8 cellular contexts compared by ENCODE assay signal in genomic region chr1:45802343-45803298, GRCh38. TPM values are rescaled to one million over a fixed set of nuclear protein-coding genes. Genes with fewer than 3 reads are reported as not detected.
A peak's percentile ranks its signal among the peaks of the same experiment; 100 is the strongest.
DNase-seq lines count a peak whose midpoint lies in the region; ATAC-seq and TF ChIP-seq lines count a peak whose summit lies in the region.

No MANE protein-coding gene starts in this region.

- H3K27me3 Mint-ChIP-seq in activated CD4-positive, alpha-beta memory T cell treated with anti-CD3 and anti-CD28 coated beads, Interleukin-2, amount 10 ng/mL, durations not matched to agents 7 days and 5 days, result no peaks in the 10 kb centered on the region
- peaks cover 0 to 5% (median 0%) of the 10 kb centered on the region in 3 donors for H3K27me3 Mint-ChIP-seq in naive B cell

- peak overlapping the region; percentile 79 for H3K4me3 Mint-ChIP-seq in activated CD4-positive, alpha-beta memory T cell treated with anti-CD3 and anti-CD28 coated beads, Interleukin-2, amount 10 ng/mL, durations not matched to agents 7 days and 5 days
- H3K4me3 Mint-ChIP-seq in naive B cell, result peak overlapping the region; percentile 81 to 94 (median 90)

- peak overlapping the region; percentile 47 for H3K4me3 ChIP-seq in H7 (ENCODE audit: insufficient read depth, low read depth, low read length)
- H3K4me3 ChIP-seq in fibroblast of the aortic adventitia (ENCODE audit: low read depth, low read length), result peak overlapping the region; percentile 73
- peak overlapping the region; percentile 39 to 75 for H3K4me3 ChIP-seq in aorta (ENCODE audit: low read length in 2 of 2)

- H3K36me3 Mint-ChIP-seq in activated CD4-positive, alpha-beta memory T cell treated with anti-CD3 and anti-CD28 coated beads, Interleukin-2, amount 10 ng/mL, durations not matched to agents 7 days and 5 days (ENCODE audit: low read depth), result peaks cover 14% of the 10 kb centered on the region
- H3K36me3 Mint-ChIP-seq in naive B cell, result no peaks in the 10 kb centered on the region

- DNase-seq in D341Med (ENCODE audit: low spot score) (peak; percentile 39), H7 (peak; percentile 79), NCI-H226 (peak; percentile 94), fibroblast of the aortic adventitia (ENCODE audit: low read depth) (peak; percentile 96), naive B cell (no peak), aorta (peak; percentile 92 to 93)
- DNase-seq in activated CD4-positive, alpha-beta memory T cell treated with anti-CD3 and anti-CD28 coated beads, Interleukin-2, amount 10 ng/mL, durations not matched to agents 7 days and 5 days, result peak; percentile 29

- POLR2A ChIA-PET in activated CD4-positive, alpha-beta memory T cell treated with anti-CD3 and anti-CD28 coated beads, Interleukin-2, amount 10 ng/mL, durations not matched to agents 7 days and 5 days (lab: Charles Lee), result interaction anchor here (1.1 to 2.5 kb wide), 2 partner anchors 115 to 303 kb away, joined by 3 to 10 read pairs; no protein-coding TSS in a partner anchor

- H3K9me3 ChIP-seq in aorta (ENCODE audit: control insufficient read depth, low read length), result no peaks in the 10 kb centered on the region

- H3K27me3 ChIP-seq in H7 (ENCODE audit: control insufficient read depth, insufficient read depth, low read length), result no peaks in the 10 kb centered on the region
- no peaks in the 10 kb centered on the region for H3K27me3 ChIP-seq in aorta (ENCODE audit: control insufficient read depth in 1 of 2, insufficient read depth in 2 of 2, low read length in 1 of 2)

- H3K27ac ChIP-seq in aorta (ENCODE audit: low read depth in 1 of 2, low read length in 2 of 2), result peak overlapping the region; percentile 57 to 92

- CTCF ChIA-PET in activated CD4-positive, alpha-beta memory T cell treated with anti-CD3 and anti-CD28 coated beads, Interleukin-2, amount 10 ng/mL, durations not matched to agents 7 days and 5 days (lab: Charles Lee), result no interaction called here

- ATAC-seq in naive B cell (ENCODE audit: low read depth in 2 of 2), result no peak
- ATAC-seq in aorta (ENCODE audit: low FRiP score), result peak; percentile 94
- ATAC-seq in GM21423 (IDR thresholded peaks at IDR 0.05; ENCODE audit: unreplicated experiment), result no peak

- peaks cover 0 to 3% of the 10 kb centered on the region in 2 donors for H3K4me1 ChIP-seq in aorta (ENCODE audit: control insufficient read depth in 1 of 2, insufficient read depth in 2 of 2, low read length in 2 of 2)

- H3K27ac Mint-ChIP-seq in activated CD4-positive, alpha-beta memory T cell treated with anti-CD3 and anti-CD28 coated beads, Interleukin-2, amount 10 ng/mL, durations not matched to agents 7 days and 5 days, result peak overlapping the region; percentile 73
- peak overlapping the region in 4 of 6 donors; percentile 21 to 88 (median 81) for H3K27ac Mint-ChIP-seq in naive B cell

- TF ChIP-seq CTCF in fibroblast of the aortic adventitia (IDR thresholded peaks at IDR 0.05; ENCODE audit: insufficient read depth, low read length), result no peak

- intact Hi-C loops in aorta (cut with DNase I), result loop anchor here (2.0 to 5.0 kb wide), 2 partner anchors 50 to 52 kb away; partner anchors contain the start of gene IPP (in 2 of the 2)

- H3K9me3 Mint-ChIP-seq in activated CD4-positive, alpha-beta memory T cell treated with anti-CD3 and anti-CD28 coated beads, Interleukin-2, amount 10 ng/mL, durations not matched to agents 7 days and 5 days, result no peaks in the 10 kb centered on the region
- peaks cover 0 to 2% (median 0%) of the 10 kb centered on the region in 7 donors for H3K9me3 Mint-ChIP-seq in naive B cell

- WGBS in aorta, 2 donors, result 35% methylated on average over 11 of the region's 11 CpGs

- peaks cover 37% of the 10 kb centered on the region for H3K4me1 Mint-ChIP-seq in activated CD4-positive, alpha-beta memory T cell treated with anti-CD3 and anti-CD28 coated beads, Interleukin-2, amount 10 ng/mL, durations not matched to agents 7 days and 5 days
- peaks cover 17 to 29% (median 21%) of the 10 kb centered on the region in 3 donors for H3K4me1 Mint-ChIP-seq in naive B cell

- no peaks in the 10 kb centered on the region for H3K36me3 ChIP-seq in H7 (replicated peaks; ENCODE audit: control insufficient read depth, insufficient read depth, low read length)
- no peaks in the 10 kb centered on the region for H3K36me3 ChIP-seq in aorta (ENCODE audit: control insufficient read depth in 1 of 2, insufficient read depth in 2 of 2, low read length in 1 of 2)

RNA-seq across cellular contexts. Expression of gene MAST2, which starts 0.8 kb away (rescaled TPM):
- total RNA-seq in H7 (2014; rRNA removed; shearing (Covaris generic)), result 31.8 and 51.0 TPM in 2 replicates
- total RNA-seq in activated CD4-positive, alpha-beta memory T cell treated with anti-CD3 and anti-CD28 coated beads, Interleukin-2, amount 10 ng/mL, durations not matched to agents 7 days and 5 days, result 10 to 100 TPM; 25.4 to 27.8 TPM
- total RNA-seq in fibroblast of the aortic adventitia (ENCODE audit: low replicate concordance), result 18.6 and 28.3 TPM in 2 replicates
- polyA plus RNA-seq in naive B cell (ENCODE audit: low read depth in 6 of 6), result 1 to 10 TPM in 4 of 6 donors, under 1 TPM in 1, not detected in 1; 0.86 to 5.1 (median 3.2) TPM
- total RNA-seq in aorta, result 10 to 100 TPM; 45.6 to 53.9 TPM
- 10 to 100 TPM; 12.4 to 68.5 TPM for polyA plus RNA-seq in aorta

RNA-seq across cellular contexts. Expression of gene IPP, which starts 52.2 kb away (rescaled TPM):
- total RNA-seq in H7 (2014; rRNA removed; shearing (Covaris generic)), result 5.8 and 6.8 TPM in 2 replicates
- total RNA-seq in activated CD4-positive, alpha-beta memory T cell treated with anti-CD3 and anti-CD28 coated beads, Interleukin-2, amount 10 ng/mL, durations not matched to agents 7 days and 5 days, result 10 to 100 TPM; 14.5 to 14.7 TPM
- 11.7 and 14.1 TPM in 2 replicates for total RNA-seq in fibroblast of the aortic adventitia (ENCODE audit: low replicate concordance)
- 10 to 100 TPM in 4 of 6 donors, 1 to 10 TPM in 2; 8.6 to 16.9 (median 11.0) TPM for polyA plus RNA-seq in naive B cell (ENCODE audit: low read depth in 6 of 6)
- total RNA-seq in aorta, result 10 to 100 TPM in 1 of 2 donors, 1 to 10 TPM in 1; 8.4 to 14.2 TPM
- polyA plus RNA-seq in aorta, result 1 to 10 TPM; 3.9 to 5.5 TPM
